ENCODE assay signal across 10 cellular contexts in genomic region chr1:149607803-149608145, GRCh38. TPM values are rescaled to one million over a fixed set of nuclear protein-coding genes. Genes with fewer than 3 reads are reported as not detected.
DNase-seq lines count a peak whose midpoint lies in the region; TF ChIP-seq lines count a peak whose summit lies in the region.
"Not testable (repeated sequence)": the region's sequence is repeated elsewhere in the genome, so short reads cannot be mapped to it uniquely, and the experiment has no call there.
"Had no signal": no experiment of that assay in that cellular context is flagged by ENCODE, and none has a peak within 500 bp of the region (broad histone marks: within the 10 kb centered on the region; RNA-seq: fewer than 3 reads in every experiment).

No MANE protein-coding gene starts in this region.

- peak overlapping the region; percentile 31 for H3K4me3 Mint-ChIP-seq in activated naive CD4-positive, alpha-beta T cell treated with anti-CD3 and anti-CD28 coated beads, Interleukin-2, amount 10 ng/mL, durations not matched to agents 7 days and 5 days
- H3K4me3 Mint-ChIP-seq in endodermal cell: peak overlapping the region; percentile 55

- not testable (repeated sequence) for H3K36me3 ChIP-seq in endodermal cell (ENCODE audit: control insufficient read depth, insufficient read depth, low read length); neuronal stem cell (replicated peaks in 1 of 2; ENCODE audit: control insufficient read depth in 2 of 2, insufficient read depth in 2 of 2, low read length in 2 of 2)

- H2BK5ac ChIP-seq in neuronal stem cell (ENCODE audit: low read length): not testable (repeated sequence)

- not testable (repeated sequence) for H4K8ac ChIP-seq in neuronal stem cell (ENCODE audit: low read depth, low read length)

- not testable (repeated sequence) for H3K9me3 Mint-ChIP-seq in activated naive CD4-positive, alpha-beta T cell treated with anti-CD3 and anti-CD28 coated beads, Interleukin-2, amount 10 ng/mL, durations not matched to agents 7 days and 5 days; endodermal cell

- H2AK5ac ChIP-seq in neuronal stem cell (ENCODE audit: low read depth, low read length): not testable (repeated sequence)

- H3K4me3 ChIP-seq in AG04449 (ENCODE audit: low read depth, low read length) (peak overlapping the region; percentile 51), HFF-Myc (replicated peaks; ENCODE audit: low read depth, low read length) (peak overlapping the region; percentile 32), iPS-18c (ENCODE audit: insufficient read depth, low read depth, low read length) (peak overlapping the region; percentile 46; the same call in 1 of the 2 replicates), neuronal stem cell (ENCODE audit: low read length in 2 of 2) (peak overlapping the region; percentile 45 to 78)
- H3K4me3 ChIP-seq in endodermal cell (ENCODE audit: low read length): not testable (repeated sequence)

- not testable (repeated sequence) for H3K18ac ChIP-seq in neuronal stem cell (ENCODE audit: low read length)

- H3K79me1 ChIP-seq in neuronal stem cell (ENCODE audit: low read depth, low read length): not testable (repeated sequence)

- no CpG with 5 or more reads among the region's 32 CpGs for WGBS in endodermal cell (ENCODE audit: insufficient coverage in 1 of 2, insufficient read length in 1 of 2), 2 experiments
- no CpG with 5 or more reads among the region's 32 CpGs for WGBS in neuronal stem cell (ENCODE audit: extremely low coverage in 2 of 2, insufficient read length in 2 of 2, insufficient replicate concordance in 1 of 2), 2 donors

- not testable (repeated sequence) for H3K23ac ChIP-seq in neuronal stem cell (ENCODE audit: low read depth, low read length, poor library complexity)

- H2BK12ac ChIP-seq in neuronal stem cell (ENCODE audit: low read length): not testable (repeated sequence)

- not testable (repeated sequence) for H3K14ac ChIP-seq in neuronal stem cell (ENCODE audit: low read length)

- not testable (repeated sequence) for H3K27ac ChIP-seq in endodermal cell (ENCODE audit: low read depth, low read length); neuronal stem cell (replicated peaks; ENCODE audit: low read length)

- TF ChIP-seq CTCF in AG04449 (IDR thresholded peaks at IDR 0.05; ENCODE audit: insufficient read depth, low read length, missing control alignments); HFF-Myc (IDR thresholded peaks at IDR 0.05; ENCODE audit: low read depth, low read length, missing control alignments); endodermal cell (conservative IDR thresholded peaks at IDR 0.05): not testable (repeated sequence)

- H3K4me2 ChIP-seq in neuronal stem cell (ENCODE audit: insufficient read depth, low read length, poor library complexity, severe bottlenecking): peak overlapping the region; percentile 33

- H2BK120ac ChIP-seq in neuronal stem cell (ENCODE audit: low read depth, low read length): not testable (repeated sequence)

- H3K27ac Mint-ChIP-seq in activated naive CD4-positive, alpha-beta T cell treated with anti-CD3 and anti-CD28 coated beads, Interleukin-2, amount 10 ng/mL, durations not matched to agents 7 days and 5 days: peak overlapping the region; percentile 76
- not testable (repeated sequence) for H3K27ac Mint-ChIP-seq in endodermal cell

- CTCF ChIA-PET in AG04449 (lab: Yijun Ruan, JAX); activated naive CD4-positive, alpha-beta T cell treated with anti-CD3 and anti-CD28 coated beads, Interleukin-2, amount 10 ng/mL, durations not matched to agents 7 days and 5 days (lab: Charles Lee): not testable (repeated sequence)

- POLR2A ChIA-PET in AG04449 (lab: Yijun Ruan, JAX): not testable (repeated sequence)

- not testable (repeated sequence) for H3K27me3 Mint-ChIP-seq in activated naive CD4-positive, alpha-beta T cell treated with anti-CD3 and anti-CD28 coated beads, Interleukin-2, amount 10 ng/mL, durations not matched to agents 7 days and 5 days; endodermal cell (ENCODE audit: insufficient read depth)

- H4K91ac ChIP-seq in neuronal stem cell (ENCODE audit: low read depth, low read length, poor library complexity): not testable (repeated sequence)

- peak overlapping the region; percentile 59 for H2AFZ ChIP-seq in neuronal stem cell (ENCODE audit: low read length)

- not testable (repeated sequence) for H3K4ac ChIP-seq in neuronal stem cell (ENCODE audit: low read length)

- not testable (repeated sequence) for H2BK15ac ChIP-seq in neuronal stem cell (ENCODE audit: low read length)

- H3K4me1 Mint-ChIP-seq in activated naive CD4-positive, alpha-beta T cell treated with anti-CD3 and anti-CD28 coated beads, Interleukin-2, amount 10 ng/mL, durations not matched to agents 7 days and 5 days; endodermal cell: not testable (repeated sequence)

- not testable (repeated sequence) for H3K27me3 ChIP-seq in endodermal cell (ENCODE audit: control insufficient read depth, insufficient read depth, low read length, poor library complexity, severe bottlenecking); neuronal stem cell (ENCODE audit: control insufficient read depth in 3 of 3, insufficient read depth in 3 of 3, low read depth in 1 of 3, low read length in 3 of 3)

- H3K4me1 ChIP-seq in endodermal cell (ENCODE audit: control insufficient read depth, insufficient read depth, low read length); neuronal stem cell (ENCODE audit: control insufficient read depth in 2 of 2, insufficient read depth in 1 of 2, low read depth in 1 of 2, low read length in 2 of 2): not testable (repeated sequence)

- H3K9me3 ChIP-seq in endodermal cell (ENCODE audit: control insufficient read depth, low read length); iPS-18c (ENCODE audit: control insufficient read depth, insufficient read depth, low read length); neuronal stem cell (replicated peaks in 1 of 2; ENCODE audit: control insufficient read depth in 2 of 2, insufficient read depth in 1 of 2, low read depth in 1 of 2, low read length in 2 of 2): not testable (repeated sequence)

- H3K9ac ChIP-seq in endodermal cell (ENCODE audit: extremely low read depth, low read length, poor library complexity, severe bottlenecking); neuronal stem cell (ENCODE audit: low read depth, low read length, poor library complexity): not testable (repeated sequence)

- not testable (repeated sequence) for DNase-seq in AG04449 (ENCODE audit: low read depth, low spot score); HFF-Myc (ENCODE audit: extremely low read depth, low read depth); endodermal cell; neuronal stem cell (ENCODE audit: low spot score)
- DNase-seq in T follicular helper cell (ENCODE audit: low read depth): peak; percentile 9
- DNase-seq in activated naive CD4-positive, alpha-beta T cell treated with anti-CD3 and anti-CD28 coated beads, Interleukin-2, amount 10 ng/mL, durations not matched to agents 7 days and 5 days: peak; percentile 31
- DNase-seq in stimulated activated CD8-positive, alpha-beta memory T cell treated with anti-CD3 and anti-CD28 coated beads, Interleukin-4, amount 100 ng/mL, for 48 hours: peak; percentile 40

- not testable (repeated sequence) for H3K36me3 Mint-ChIP-seq in activated naive CD4-positive, alpha-beta T cell treated with anti-CD3 and anti-CD28 coated beads, Interleukin-2, amount 10 ng/mL, durations not matched to agents 7 days and 5 days; endodermal cell (ENCODE audit: low read depth)

RNA-seq across cellular contexts. Expression of gene PPIAL4C, which starts 24.1 kb away (rescaled TPM):
- total RNA-seq in endodermal cell: not detected
- polyA plus RNA-seq in endodermal cell (2013, experiment 1 of 2): not detected
- polyA plus RNA-seq in endodermal cell (2013, experiment 2 of 2): not detected
- polyA plus RNA-seq in neuronal stem cell (2013, experiment 1 of 2): not detected
- not detected for polyA plus RNA-seq in neuronal stem cell (2013, experiment 2 of 2)
- total RNA-seq: A172 had no signal
- polyA plus RNA-seq: K562 had no signal
